ENCODE assay signal across 11 cellular contexts in genomic region chr9:27732494-27732893, GRCh38.
DNase-seq lines count a peak whose midpoint lies in the region; ATAC-seq lines count a peak whose summit lies in the region.
"Had no signal": no experiment of that assay in that cellular context is flagged by ENCODE, and none has a peak within 500 bp of the region (broad histone marks: within the 10 kb centered on the region; RNA-seq: fewer than 3 reads in every experiment).

No MANE protein-coding gene starts in this region.

- H3K27ac Mint-ChIP-seq in activated T-cell treated with anti-CD3 and anti-CD28 coated beads, Interleukin-2, amount 50 U/mL, for 72 hours: no peak overlapping the region
- H3K27ac Mint-ChIP-seq in activated CD8-positive, alpha-beta T cell treated with anti-CD3 and anti-CD28 coated beads, Interleukin-2, amount 10 ng/mL, durations not matched to agents 7 days and 5 days: peak overlapping the region; percentile 41
- peak overlapping the region; percentile 2 for H3K27ac Mint-ChIP-seq in activated naive CD8-positive, alpha-beta T cell treated with anti-CD3 and anti-CD28 coated beads for 36 hours
- H3K27ac Mint-ChIP-seq in stimulated activated naive CD8-positive, alpha-beta T cell treated with anti-CD3 and anti-CD28 coated beads, Interleukin-15, amount 100 ng/mL, for 72 hours: peak overlapping the region in 1 of 2 donors; percentile 15
- H3K27ac Mint-ChIP-seq: CD4-positive, CD25-positive, alpha-beta regulatory T cell had no signal

- peaks cover 2 to 5% of the 10 kb centered on the region in 2 donors for H3K9me3 Mint-ChIP-seq in activated T-cell treated with anti-CD3 and anti-CD28 coated beads, Interleukin-2, amount 50 U/mL, for 72 hours
- peaks cover 5% of the 10 kb centered on the region for H3K9me3 Mint-ChIP-seq in activated CD8-positive, alpha-beta T cell treated with anti-CD3 and anti-CD28 coated beads, Interleukin-2, amount 10 ng/mL, durations not matched to agents 7 days and 5 days (ENCODE audit: insufficient read depth)
- peaks cover 1% of the 10 kb centered on the region for H3K9me3 Mint-ChIP-seq in activated naive CD8-positive, alpha-beta T cell treated with anti-CD3 and anti-CD28 coated beads for 36 hours
- peaks cover 7% of the 10 kb centered on the region in 2 donors for H3K9me3 Mint-ChIP-seq in stimulated activated naive CD8-positive, alpha-beta T cell treated with anti-CD3 and anti-CD28 coated beads, Interleukin-15, amount 100 ng/mL, for 72 hours

- peaks cover 7% of the 10 kb centered on the region for H3K27me3 Mint-ChIP-seq in activated T-cell treated with anti-CD3 and anti-CD28 coated beads, Interleukin-2, amount 50 U/mL, for 72 hours (ENCODE audit: low read depth)
- peaks cover 14% of the 10 kb centered on the region for H3K27me3 Mint-ChIP-seq in activated CD8-positive, alpha-beta T cell treated with anti-CD3 and anti-CD28 coated beads, Interleukin-2, amount 10 ng/mL, durations not matched to agents 7 days and 5 days (ENCODE audit: low read depth)
- peaks cover 7% of the 10 kb centered on the region for H3K27me3 Mint-ChIP-seq in activated naive CD8-positive, alpha-beta T cell treated with anti-CD3 and anti-CD28 coated beads for 36 hours
- peaks cover 24% of the 10 kb centered on the region for H3K27me3 Mint-ChIP-seq in stimulated activated naive CD8-positive, alpha-beta T cell treated with anti-CD3 and anti-CD28 coated beads, Interleukin-15, amount 100 ng/mL, for 72 hours

- POLR2A ChIA-PET in activated CD8-positive, alpha-beta T cell treated with anti-CD3 and anti-CD28 coated beads, Interleukin-2, amount 10 ng/mL, durations not matched to agents 7 days and 5 days (lab: Charles Lee): no interaction called here

- peaks cover 24% of the 10 kb centered on the region for H3K4me1 Mint-ChIP-seq in activated T-cell treated with anti-CD3 and anti-CD28 coated beads, Interleukin-2, amount 50 U/mL, for 72 hours (ENCODE audit: low read depth)
- H3K4me1 Mint-ChIP-seq in activated CD8-positive, alpha-beta T cell treated with anti-CD3 and anti-CD28 coated beads, Interleukin-2, amount 10 ng/mL, durations not matched to agents 7 days and 5 days (ENCODE audit: low read depth): peaks cover 24% of the 10 kb centered on the region
- peaks cover 20% of the 10 kb centered on the region for H3K4me1 Mint-ChIP-seq in activated naive CD8-positive, alpha-beta T cell treated with anti-CD3 and anti-CD28 coated beads for 36 hours
- H3K4me1 Mint-ChIP-seq in stimulated activated naive CD8-positive, alpha-beta T cell treated with anti-CD3 and anti-CD28 coated beads, Interleukin-15, amount 100 ng/mL, for 72 hours: peaks cover 25% of the 10 kb centered on the region
- H3K4me1 Mint-ChIP-seq: CD4-positive, CD25-positive, alpha-beta regulatory T cell had no signal

- peak overlapping the region; percentile 7 to 30 for H3K4me3 Mint-ChIP-seq in activated T-cell treated with anti-CD3 and anti-CD28 coated beads, Interleukin-2, amount 50 U/mL, for 72 hours
- no peak overlapping the region for H3K4me3 Mint-ChIP-seq in activated CD8-positive, alpha-beta T cell treated with anti-CD3 and anti-CD28 coated beads, Interleukin-2, amount 10 ng/mL, durations not matched to agents 7 days and 5 days
- no peak overlapping the region for H3K4me3 Mint-ChIP-seq in activated naive CD8-positive, alpha-beta T cell treated with anti-CD3 and anti-CD28 coated beads for 36 hours
- H3K4me3 Mint-ChIP-seq in stimulated activated naive CD8-positive, alpha-beta T cell treated with anti-CD3 and anti-CD28 coated beads, Interleukin-15, amount 100 ng/mL, for 72 hours: no peak overlapping the region
- H3K4me3 Mint-ChIP-seq: CD4-positive, CD25-positive, alpha-beta regulatory T cell had no signal

- DNase-seq in activated T-cell treated with anti-CD3 and anti-CD28 coated beads, Interleukin-2, amount 50 U/mL, for 72 hours: no peak
- DNase-seq in activated T-cell treated with anti-CD3 and anti-CD28 coated beads for 4 hours: no peak
- DNase-seq in activated CD8-positive, alpha-beta T cell treated with anti-CD3 and anti-CD28 coated beads, Interleukin-2, amount 10 ng/mL, durations not matched to agents 7 days and 5 days: no peak
- DNase-seq in activated naive CD8-positive, alpha-beta T cell treated with anti-CD3 and anti-CD28 coated beads for 36 hours: peak; percentile 6
- no peak for DNase-seq in stimulated activated naive CD8-positive, alpha-beta T cell treated with anti-CD3 and anti-CD28 coated beads, Interleukin-15, amount 100 ng/mL, for 72 hours
- no peak for DNase-seq in NOMO-1 (lab: John Stamatoyannopoulos, UW; ENCODE audit: unreplicated experiment in 2 of 2)
- DNase-seq in Ammon's horn (ENCODE audit: low spot score): no peak
- DNase-seq: CD4-positive, CD25-positive, alpha-beta regulatory T cell; DMS53; GF-D8 had no signal

- peak; percentile 39 to 69 for ATAC-seq in activated T-cell treated with anti-CD3 and anti-CD28 coated beads, Interleukin-2, amount 50 U/mL, for 72 hours (replicated peaks in 1 of 2)
- no peak for ATAC-seq in activated CD8-positive, alpha-beta T cell treated with anti-CD3 and anti-CD28 coated beads, Interleukin-2, amount 10 ng/mL, durations not matched to agents 7 days and 5 days
- peak; percentile 62 for ATAC-seq in stimulated activated naive CD8-positive, alpha-beta T cell treated with anti-CD3 and anti-CD28 coated beads, Interleukin-15, amount 100 ng/mL, for 72 hours
- ATAC-seq: HCT116 had no signal

- CTCF ChIA-PET in activated CD8-positive, alpha-beta T cell treated with anti-CD3 and anti-CD28 coated beads, Interleukin-2, amount 10 ng/mL, durations not matched to agents 7 days and 5 days (lab: Charles Lee): no interaction called here

- peaks cover 0 to 2% of the 10 kb centered on the region in 2 donors for H3K36me3 Mint-ChIP-seq in activated T-cell treated with anti-CD3 and anti-CD28 coated beads, Interleukin-2, amount 50 U/mL, for 72 hours (ENCODE audit: insufficient read depth in 2 of 2)
- H3K36me3 Mint-ChIP-seq in activated CD8-positive, alpha-beta T cell treated with anti-CD3 and anti-CD28 coated beads, Interleukin-2, amount 10 ng/mL, durations not matched to agents 7 days and 5 days (ENCODE audit: low read depth): no peaks in the 10 kb centered on the region
- H3K36me3 Mint-ChIP-seq in activated naive CD8-positive, alpha-beta T cell treated with anti-CD3 and anti-CD28 coated beads for 36 hours: no peaks in the 10 kb centered on the region
- H3K36me3 Mint-ChIP-seq: CD4-positive, CD25-positive, alpha-beta regulatory T cell had no signal

Comparison
In these comparisons a context has a peak if more than half of its experiments do, and no peak if none do; other contexts are left out.
1. H3K4me3 Mint-ChIP-seq: peak in activated T-cell treated with anti-CD3 and anti-CD28 coated beads, Interleukin-2, amount 50 U/mL, for 72 hours (2 of 2); none in activated CD8-positive, alpha-beta T cell treated with anti-CD3 and anti-CD28 coated beads, Interleukin-2, amount 10 ng/mL, durations not matched to agents 7 days and 5 days (single experiment), activated naive CD8-positive, alpha-beta T cell treated with anti-CD3 and anti-CD28 coated beads for 36 hours (single experiment) and stimulated activated naive CD8-positive, alpha-beta T cell treated with anti-CD3 and anti-CD28 coated beads, Interleukin-15, amount 100 ng/mL, for 72 hours (0 of 2).